Comparison of ENCODE assay signal across 8 cellular contexts in genomic region chr6:119333707-119334295, GRCh38. TPM values are rescaled to one million over a fixed set of nuclear protein-coding genes. Genes with fewer than 3 reads are reported as not detected.
DNase-seq lines count a peak whose midpoint lies in the region; ATAC-seq and FAIRE-seq lines count a peak whose summit lies in the region.

No MANE protein-coding gene starts in this region.

- no peak overlapping the region for H3K4me3 Mint-ChIP-seq in T-cell

- H3K27ac Mint-ChIP-seq in T-cell, result no peak overlapping the region

- H3K27me3 Mint-ChIP-seq in T-cell, result no peaks in the 10 kb centered on the region

- no peaks in the 10 kb centered on the region for H3K36me3 Mint-ChIP-seq in T-cell

- no peaks in the 10 kb centered on the region for H3K9me3 Mint-ChIP-seq in T-cell

- DNase-seq in SIG-M5 treated with dmso at 0.1 percent for 504 hours (lab: John Stamatoyannopoulos, UW; ENCODE audit: unreplicated experiment) (peak; percentile 16), SIG-M5 (lab: John Stamatoyannopoulos, UW) (no peak), T-cell (no peak), left kidney (ENCODE audit: low read depth, low spot score) (peak; percentile 49), RCC 7860 (ENCODE audit: low spot score) (no peak), GM03348 (ENCODE audit: low spot score) (no peak)
- no peak for DNase-seq in activated effector memory CD4-positive, alpha-beta T cell treated with Interleukin-2 at 50 U/mL for 16 hours

- ATAC-seq in HG03095 (IDR thresholded peaks at IDR 0.05; ENCODE audit: unreplicated experiment) (peak; percentile 58), T-cell (replicated peaks in 1 of 4) (peak; percentile 49 to 80 (median 61))

- peaks cover 11 to 27% (median 15%) of the 10 kb centered on the region in 3 donors for H3K4me1 Mint-ChIP-seq in T-cell

- POLR2A ChIA-PET in T-cell (lab: Charles Lee), result interaction anchor here (0.6 to 1.6 kb wide), 2 partner anchors 10 to 670 kb away, joined by 4 read pairs; no protein-coding TSS in a partner anchor

- FAIRE-seq in RCC 7860 (lab: Jason Lieb, UNC), result no peak

- CTCF ChIA-PET in T-cell (lab: Charles Lee), result interaction anchor here (0.6 to 4.5 kb wide), 18 partner anchors 10 to 1972 kb away, joined by 3 to 23 read pairs (median 4); no protein-coding TSS in a partner anchor

RNA-seq across cellular contexts. Expression of gene MAN1A1, which starts 15.8 kb away (rescaled TPM):
- 10 to 100 TPM in 3 of 5 donors, 1 to 10 TPM in 2; 9.4 to 13.6 (median 12.3) TPM for total RNA-seq in T-cell

Comparison
In these comparisons a context has a peak if more than half of its experiments do, and no peak if none do; other contexts are left out.
1. DNase-seq: peak in SIG-M5 treated with dmso at 0.1 percent for 504 hours (single experiment) and left kidney (single experiment); none in SIG-M5 (single experiment), T-cell (0 of 34), RCC 7860 (single experiment), GM03348 (single experiment) and activated effector memory CD4-positive, alpha-beta T cell treated with Interleukin-2 at 50 U/mL for 16 hours (single experiment).